In genomic region chr14:92603309-92604257, GRCh38 we compare ENCODE assay signal across 8 cellular contexts.
DNase-seq lines count a peak whose midpoint lies in the region; ATAC-seq and TF ChIP-seq lines count a peak whose summit lies in the region.

No MANE protein-coding gene starts in this region.

- H3K4me3 ChIP-seq in HL-60 (replicated peaks; ENCODE audit: insufficient read depth, low read length) = no peak overlapping the region
- no peak overlapping the region for H3K4me3 ChIP-seq in esophagus (ENCODE audit: low read depth in 1 of 2, low read length in 2 of 2)

- WGBS in esophagus, 2 donors = 38 to 54% methylated on average over 14 of the region's 14 CpGs

- H3K4me1 ChIP-seq in esophagus (ENCODE audit: control insufficient read depth in 2 of 2, insufficient read depth in 2 of 2, low read length in 1 of 2) = peaks cover 0 to 3% of the 10 kb centered on the region in 2 donors

- H3K36me3 ChIP-seq in esophagus (ENCODE audit: control insufficient read depth in 2 of 2, insufficient read depth in 2 of 2, low read length in 1 of 2) = no peaks in the 10 kb centered on the region

- H3K27me3 ChIP-seq in HL-60 (ENCODE audit: insufficient read depth, poor library complexity, severe bottlenecking) (no peaks in the 10 kb centered on the region), esophagus (ENCODE audit: control insufficient read depth in 1 of 2, insufficient read depth in 2 of 2, low read length in 2 of 2) (no peaks in the 10 kb centered on the region)

- ATAC-seq in omental fat pad (ENCODE audit: low FRiP score) (peak; percentile 45), GM21447 (IDR thresholded peaks at IDR 0.05; ENCODE audit: unreplicated experiment) (no peak)

- no peak overlapping the region for H3K27ac ChIP-seq in HL-60 (replicated peaks)
- peak overlapping the region; percentile 30 to 58 for H3K27ac ChIP-seq in esophagus (ENCODE audit: low read depth in 2 of 2, low read length in 1 of 2)

- DNase-seq in A172 (ENCODE audit: low spot score) (peak; percentile 45), HL-60 (ENCODE audit: low read depth in 1 of 2, low spot score in 1 of 2) (no peak), omental fat pad (ENCODE audit: low spot score) (no peak), AML-193 (lab: John Stamatoyannopoulos, UW) (no peak), LoVo (ENCODE audit: low spot score) (no peak)
- peak; percentile 47 to 51 for DNase-seq in activated CD4-positive, alpha-beta T cell treated with anti-CD3 and anti-CD28 coated beads, Interleukin-2, amount 50 U/mL, for 4 hours

- peak; percentile 5 for TF ChIP-seq CTCF in HL-60 (IDR thresholded peaks at IDR 0.05; ENCODE audit: insufficient read depth, low read length)
- no peak for TF ChIP-seq CTCF in omental fat pad (IDR thresholded peaks at IDR 0.05)

- no peaks in the 10 kb centered on the region for H3K9me3 ChIP-seq in esophagus (ENCODE audit: control insufficient read depth in 2 of 2, insufficient read depth in 1 of 2, low read depth in 1 of 2, low read length in 1 of 2)

Comparison
In these comparisons a context has a peak if more than half of its experiments do, and no peak if none do; other contexts are left out.
1. DNase-seq: peak in A172 (single experiment) and activated CD4-positive, alpha-beta T cell treated with anti-CD3 and anti-CD28 coated beads, Interleukin-2, amount 50 U/mL, for 4 hours (2 of 2); none in HL-60 (0 of 2), omental fat pad (single experiment), AML-193 (0 of 2) and LoVo (single experiment).